18 cellular contexts compared by ENCODE assay signal in genomic region chr10:58115218-58116050, GRCh38.
A peak's percentile ranks its signal among the peaks of the same experiment; 100 is the strongest.
DNase-seq lines count a peak whose midpoint lies in the region; ATAC-seq, FAIRE-seq and TF ChIP-seq lines count a peak whose summit lies in the region.
"Had no signal": no experiment of that assay in that cellular context is flagged by ENCODE, and none has a peak within 500 bp of the region (broad histone marks: within the 10 kb centered on the region; RNA-seq: fewer than 3 reads in every experiment).

No MANE protein-coding gene starts in this region.

- H2AFZ ChIP-seq in GM12878 (ENCODE audit: control insufficient read depth, low read depth, low read length) (no peak overlapping the region), osteoblast (ENCODE audit: low read length) (no peak overlapping the region)

- TF ChIP-seq EP300 in A549 (IDR thresholded peaks at IDR 0.05) (no peak), GM12878 (IDR thresholded peaks at IDR 0.05; ENCODE audit: borderline replicate concordance in 1 of 2, control insufficient read depth in 1 of 2, low read depth in 2 of 2, low read length in 2 of 2) (no peak)

- SMC1A ChIA-PET in GM12878 (lab: Charles Lee; ENCODE audit: uncharacterized antibody, unreplicated experiment): no interaction called here

- H3K9ac ChIP-seq in GM12878 (ENCODE audit: control insufficient read depth, insufficient read depth, low read length): no peak overlapping the region
- H3K9ac ChIP-seq: BLaER1 treated with 17β-estradiol and CSF1 and Interleukin-3, amounts not matched to agents 10 nM and 100 nM had no signal

- intact Hi-C loops in GM12878 (cut with micrococcal nuclease; ENCODE audit: unreplicated experiment): no loop called here
- intact Hi-C loops in left colon (cut with DNase I, micrococcal nuclease): no loop called here

- no peak overlapping the region for H3K4me2 ChIP-seq in A549
- H3K4me2 ChIP-seq in GM12878 (ENCODE audit: control insufficient read depth, insufficient read depth): no peak overlapping the region
- no peak overlapping the region for H3K4me2 ChIP-seq in osteoblast (ENCODE audit: insufficient read depth, low read length)
- H3K4me2 ChIP-seq: BLaER1 treated with 17β-estradiol and CSF1 and Interleukin-3, amounts not matched to agents 10 nM and 100 nM had no signal

- no peaks in the 10 kb centered on the region for H3K9me3 ChIP-seq in A549
- H3K9me3 ChIP-seq in GM12878 (replicated peaks; ENCODE audit: control insufficient read depth, insufficient read depth, low read length): no peaks in the 10 kb centered on the region
- H3K9me3 ChIP-seq in osteoblast (ENCODE audit: low read depth, low read length): no peaks in the 10 kb centered on the region
- H3K9me3 ChIP-seq: BLaER1 treated with 17β-estradiol and CSF1 and Interleukin-3, amounts not matched to agents 10 nM and 100 nM had no signal

- DNase-seq in A549 (ENCODE audit: low read depth in 1 of 2, low spot score in 1 of 2) (no peak), GM12878 (ENCODE audit: low read depth, low spot score) (no peak), fibroblast of the aortic adventitia (ENCODE audit: low read depth) (peak; percentile 81), osteoblast (ENCODE audit: insufficient read length, low spot score, missing footprints) (peak; percentile 42), NCI-H2107 treated with DMSO at 0.1 percent for 48 hours (lab: John Stamatoyannopoulos, UW; ENCODE audit: unreplicated experiment) (no peak), left colon (no peak)
- DNase-seq in activated CD8-positive, alpha-beta memory T cell treated with anti-CD3 and anti-CD28 coated beads, Interleukin-2, amount 50 U/mL, for 4 hours: no peak
- DNase-seq: ACHN; CD4-positive, CD25-positive, alpha-beta regulatory T cell; DMS53; GF-D8; GOT3; HCEC 1CT; HFFc6 had no signal

- H3K4me1 ChIP-seq in A549 (no peaks in the 10 kb centered on the region), GM12878 (ENCODE audit: control insufficient read depth, insufficient read depth, low read length) (no peaks in the 10 kb centered on the region), osteoblast (ENCODE audit: insufficient read depth, low read length) (no peaks in the 10 kb centered on the region)
- H3K4me1 ChIP-seq: BLaER1 treated with 17β-estradiol and CSF1 and Interleukin-3, amounts not matched to agents 10 nM and 100 nM had no signal

- FAIRE-seq in A549 (lab: Jason Lieb, UNC) (no peak), GM12878 (lab: Jason Lieb, UNC) (no peak)

- H3K4me3 ChIP-seq in A549: no peak overlapping the region
- no peak overlapping the region for H3K4me3 ChIP-seq in GM12878
- no peak overlapping the region for H3K4me3 ChIP-seq in fibroblast of the aortic adventitia (ENCODE audit: low read depth, low read length)
- H3K4me3 ChIP-seq in osteoblast (ENCODE audit: insufficient read depth, low read length): no peak overlapping the region
- H3K4me3 ChIP-seq: BLaER1 treated with 17β-estradiol and CSF1 and Interleukin-3, amounts not matched to agents 10 nM and 100 nM had no signal

- H3K27me3 ChIP-seq in GM12878 (replicated peaks in 1 of 2; ENCODE audit: control insufficient read depth in 2 of 2, insufficient read depth in 2 of 2, low read length in 1 of 2) (no peaks in the 10 kb centered on the region), osteoblast (ENCODE audit: insufficient read depth, low read length) (no peaks in the 10 kb centered on the region)
- H3K27me3 ChIP-seq: BLaER1 treated with 17β-estradiol and CSF1 and Interleukin-3, amounts not matched to agents 10 nM and 100 nM had no signal

- TF ChIP-seq RAD21 in A549 (conservative IDR thresholded peaks at IDR 0.05 in 1 of 2, IDR thresholded peaks at IDR 0.05 in 1 of 2): no peak
- no peak for TF ChIP-seq RAD21 in GM12878 (IDR thresholded peaks at IDR 0.05; ENCODE audit: insufficient read depth, low read depth, low read length)

- TF ChIP-seq CTCF in A549 (IDR thresholded peaks at IDR 0.05): no peak
- TF ChIP-seq CTCF in GM12878 (IDR thresholded peaks at IDR 0.05 in 2 of 3, conservative IDR thresholded peaks at IDR 0.05 in 1 of 3; ENCODE audit: control insufficient read depth in 2 of 3, extremely low read depth in 1 of 3, insufficient read depth in 1 of 3, low read depth in 3 of 3, low read length in 3 of 3): no peak
- TF ChIP-seq CTCF in fibroblast of the aortic adventitia (IDR thresholded peaks at IDR 0.05; ENCODE audit: insufficient read depth, low read length): no peak
- TF ChIP-seq CTCF in osteoblast (IDR thresholded peaks at IDR 0.05; ENCODE audit: extremely low read depth, low read depth, low read length): no peak

- no peaks in the 10 kb centered on the region for H3K36me3 ChIP-seq in GM12878 (ENCODE audit: control insufficient read depth in 2 of 2, insufficient read depth in 2 of 2, low read length in 1 of 2)
- no peaks in the 10 kb centered on the region for H3K36me3 ChIP-seq in osteoblast (ENCODE audit: insufficient read depth, low read length)
- H3K36me3 ChIP-seq: BLaER1 treated with 17β-estradiol and CSF1 and Interleukin-3, amounts not matched to agents 10 nM and 100 nM had no signal

- TF ChIP-seq POLR2A in A549 (IDR thresholded peaks at IDR 0.05; ENCODE audit: low read length): no peak
- no peak for TF ChIP-seq POLR2A in GM12878 (IDR thresholded peaks at IDR 0.05; ENCODE audit: low read depth, low read length)

- RAD21 ChIA-PET in GM12878 (lab: Charles Lee; ENCODE audit: unreplicated experiment): no interaction called here

- POLR2A ChIA-PET in A549 (lab: Yijun Ruan, JAX) (no interaction called here), GM12878 (lab: Charles Lee) (no interaction called here)

- H3K27ac ChIP-seq in A549 (no peak overlapping the region), GM12878 (ENCODE audit: control insufficient read depth, insufficient read depth) (no peak overlapping the region), osteoblast (ENCODE audit: low read depth, low read length) (no peak overlapping the region)
- H3K27ac ChIP-seq: 22Rv1; BLaER1 treated with 17β-estradiol and CSF1 and Interleukin-3, amounts not matched to agents 10 nM and 100 nM; HL-60 had no signal

- 42% methylated on average over 9 of the region's 9 CpGs for WGBS in A549 (ENCODE audit: missing lambda C conversion rate)
- WGBS in GM12878 (ENCODE audit: insufficient coverage, insufficient replicate concordance, low lambda C conversion rate, missing lambda C conversion rate): 36% methylated on average over 9 of the region's 9 CpGs

- H3K79me2 ChIP-seq in GM12878 (ENCODE audit: control insufficient read depth, insufficient read depth, low read length): no peaks in the 10 kb centered on the region
- no peaks in the 10 kb centered on the region for H3K79me2 ChIP-seq in osteoblast (ENCODE audit: insufficient read depth, low read length)

- in situ Hi-C loops in GM12878 (cut with MboI): no loop called here

- no TSS peak for BruUV-seq in GM12878 (replicated peaks; lab: Mats Ljungman, UMichigan)

- ATAC-seq in A549 (no peak), GM12878 (no peak), GM21515 (IDR thresholded peaks at IDR 0.05; ENCODE audit: unreplicated experiment) (no peak), left colon (no peak)

- no peaks in the 10 kb centered on the region for H4K20me1 ChIP-seq in GM12878 (ENCODE audit: control insufficient read depth, insufficient read depth)
- H4K20me1 ChIP-seq in osteoblast (ENCODE audit: insufficient read depth, low read length): no peaks in the 10 kb centered on the region
- H4K20me1 ChIP-seq: BLaER1 treated with 17β-estradiol and CSF1 and Interleukin-3, amounts not matched to agents 10 nM and 100 nM had no signal

- CTCF ChIA-PET in A549 (lab: Yijun Ruan, JAX): interaction anchor here (0.8 kb wide), 1 partner anchor 535 kb away, joined by 3 read pairs; no protein-coding TSS in a partner anchor
- CTCF ChIA-PET in GM12878 (lab: Yijun Ruan, JAX): no interaction called here

TF ChIP-seq in A549, 52 proteins besides CTCF, POLR2A, EP300 and RAD21 (continues in another document):
- no peak for TF ChIP-seq CBX8 (IDR thresholded peaks at IDR 0.05)
- TF ChIP-seq, protein P1, sequence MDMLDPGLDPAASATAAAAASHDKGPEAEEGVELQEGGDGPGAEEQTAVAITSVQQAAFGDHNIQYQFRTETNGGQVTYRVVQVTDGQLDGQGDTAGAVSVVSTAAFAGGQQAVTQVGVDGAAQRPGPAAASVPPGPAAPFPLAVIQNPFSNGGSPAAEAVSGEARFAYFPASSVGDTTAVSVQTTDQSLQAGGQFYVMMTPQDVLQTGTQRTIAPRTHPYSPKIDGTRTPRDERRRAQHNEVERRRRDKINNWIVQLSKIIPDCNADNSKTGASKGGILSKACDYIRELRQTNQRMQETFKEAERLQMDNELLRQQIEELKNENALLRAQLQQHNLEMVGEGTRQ (IDR thresholded peaks at IDR 0.05): peak; percentile 52
- TF ChIP-seq, protein P2, sequence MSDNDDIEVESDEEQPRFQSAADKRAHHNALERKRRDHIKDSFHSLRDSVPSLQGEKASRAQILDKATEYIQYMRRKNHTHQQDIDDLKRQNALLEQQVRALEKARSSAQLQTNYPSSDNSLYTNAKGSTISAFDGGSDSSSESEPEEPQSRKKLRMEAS (IDR thresholded peaks at IDR 0.05): no peak
- TF ChIP-seq E2F6 (IDR thresholded peaks at IDR 0.05; ENCODE audit: borderline replicate concordance, low read depth): no peak

TF ChIP-seq in GM12878, 131 proteins besides CTCF, POLR2A, EP300 and RAD21:
- TF ChIP-seq CHD1 (IDR thresholded peaks at IDR 0.05; ENCODE audit: low read depth, low read length) (no peak), RAD51 (IDR thresholded peaks at IDR 0.05) (peak; percentile 52; the same call in 1 of the 2 replicates)
TF ChIP-seq in GM12878: peak in this region for 1.

Comparison
In these comparisons a context has a peak if more than half of its experiments do, and no peak if none do; other contexts are left out.
1. DNase-seq: peak in fibroblast of the aortic adventitia (single experiment) and osteoblast (single experiment); none in A549 (0 of 2), GM12878 (single experiment), activated CD8-positive, alpha-beta memory T cell treated with anti-CD3 and anti-CD28 coated beads, Interleukin-2, amount 50 U/mL, for 4 hours (single experiment), NCI-H2107 treated with DMSO at 0.1 percent for 48 hours (single experiment) and left colon (0 of 2).